Comparison of ENCODE assay signal across 1 cellular context in the genomic region with DNA sequence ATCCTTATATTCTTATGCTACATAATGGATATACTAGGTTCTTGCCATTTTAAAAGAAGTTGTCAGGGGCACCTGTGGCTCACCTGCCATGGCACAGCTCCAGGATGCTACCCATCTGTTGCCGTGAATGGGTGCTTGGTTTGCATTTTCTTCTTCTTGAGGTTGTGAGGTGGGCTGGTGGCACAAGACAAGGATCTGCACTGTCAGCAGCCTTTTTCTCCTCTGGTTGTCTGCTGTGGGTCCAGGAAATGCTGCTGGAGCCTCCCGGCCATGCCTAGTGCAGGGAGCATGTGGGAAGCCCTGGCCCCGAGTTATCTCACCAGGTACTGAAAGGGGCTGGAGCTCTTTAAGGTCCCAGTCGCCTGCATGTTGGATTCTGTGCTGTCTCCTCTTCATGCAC.
TF ChIP-seq lines count a peak whose summit lies in the region.

No MANE protein-coding gene starts in this region.

TF ChIP-seq in HepG2, 621 proteins besides CTCF, POLR2A, EP300 and RAD21:
- TF ChIP-seq, protein P1, sequence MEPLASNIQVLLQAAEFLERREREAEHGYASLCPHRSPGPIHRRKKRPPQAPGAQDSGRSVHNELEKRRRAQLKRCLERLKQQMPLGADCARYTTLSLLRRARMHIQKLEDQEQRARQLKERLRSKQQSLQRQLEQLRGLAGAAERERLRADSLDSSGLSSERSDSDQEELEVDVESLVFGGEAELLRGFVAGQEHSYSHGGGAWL (CRISPR knock-in tag; IDR thresholded peaks at IDR 0.05), result 0 out of 2 replicates have a peak, but pooled peaks have one; percentile 19
- TF ChIP-seq MAFK (conservative IDR thresholded peaks at IDR 0.05 in 1 of 2, IDR thresholded peaks at IDR 0.05 in 1 of 2; ENCODE audit: low read length in 2 of 2), result peak; percentile 67 to 71
- TF ChIP-seq MAFF (IDR thresholded peaks at IDR 0.05; ENCODE audit: low read depth, low read length), result peak; percentile 53; the same call in 1 of the 2 replicates
- TF ChIP-seq ASH2L (IDR thresholded peaks at IDR 0.05; ENCODE audit: insufficient read length, low read depth, low read length), result no peak
- TF ChIP-seq, protein P2, sequence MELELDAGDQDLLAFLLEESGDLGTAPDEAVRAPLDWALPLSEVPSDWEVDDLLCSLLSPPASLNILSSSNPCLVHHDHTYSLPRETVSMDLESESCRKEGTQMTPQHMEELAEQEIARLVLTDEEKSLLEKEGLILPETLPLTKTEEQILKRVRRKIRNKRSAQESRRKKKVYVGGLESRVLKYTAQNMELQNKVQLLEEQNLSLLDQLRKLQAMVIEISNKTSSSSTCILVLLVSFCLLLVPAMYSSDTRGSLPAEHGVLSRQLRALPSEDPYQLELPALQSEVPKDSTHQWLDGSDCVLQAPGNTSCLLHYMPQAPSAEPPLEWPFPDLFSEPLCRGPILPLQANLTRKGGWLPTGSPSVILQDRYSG (CRISPR knock-in tag; IDR thresholded peaks at IDR 0.05), result no peak
- TF ChIP-seq FUBP1 (CRISPR knock-in tag; IDR thresholded peaks at IDR 0.05; ENCODE audit: borderline replicate concordance), result no peak
- TF ChIP-seq, protein P3, sequence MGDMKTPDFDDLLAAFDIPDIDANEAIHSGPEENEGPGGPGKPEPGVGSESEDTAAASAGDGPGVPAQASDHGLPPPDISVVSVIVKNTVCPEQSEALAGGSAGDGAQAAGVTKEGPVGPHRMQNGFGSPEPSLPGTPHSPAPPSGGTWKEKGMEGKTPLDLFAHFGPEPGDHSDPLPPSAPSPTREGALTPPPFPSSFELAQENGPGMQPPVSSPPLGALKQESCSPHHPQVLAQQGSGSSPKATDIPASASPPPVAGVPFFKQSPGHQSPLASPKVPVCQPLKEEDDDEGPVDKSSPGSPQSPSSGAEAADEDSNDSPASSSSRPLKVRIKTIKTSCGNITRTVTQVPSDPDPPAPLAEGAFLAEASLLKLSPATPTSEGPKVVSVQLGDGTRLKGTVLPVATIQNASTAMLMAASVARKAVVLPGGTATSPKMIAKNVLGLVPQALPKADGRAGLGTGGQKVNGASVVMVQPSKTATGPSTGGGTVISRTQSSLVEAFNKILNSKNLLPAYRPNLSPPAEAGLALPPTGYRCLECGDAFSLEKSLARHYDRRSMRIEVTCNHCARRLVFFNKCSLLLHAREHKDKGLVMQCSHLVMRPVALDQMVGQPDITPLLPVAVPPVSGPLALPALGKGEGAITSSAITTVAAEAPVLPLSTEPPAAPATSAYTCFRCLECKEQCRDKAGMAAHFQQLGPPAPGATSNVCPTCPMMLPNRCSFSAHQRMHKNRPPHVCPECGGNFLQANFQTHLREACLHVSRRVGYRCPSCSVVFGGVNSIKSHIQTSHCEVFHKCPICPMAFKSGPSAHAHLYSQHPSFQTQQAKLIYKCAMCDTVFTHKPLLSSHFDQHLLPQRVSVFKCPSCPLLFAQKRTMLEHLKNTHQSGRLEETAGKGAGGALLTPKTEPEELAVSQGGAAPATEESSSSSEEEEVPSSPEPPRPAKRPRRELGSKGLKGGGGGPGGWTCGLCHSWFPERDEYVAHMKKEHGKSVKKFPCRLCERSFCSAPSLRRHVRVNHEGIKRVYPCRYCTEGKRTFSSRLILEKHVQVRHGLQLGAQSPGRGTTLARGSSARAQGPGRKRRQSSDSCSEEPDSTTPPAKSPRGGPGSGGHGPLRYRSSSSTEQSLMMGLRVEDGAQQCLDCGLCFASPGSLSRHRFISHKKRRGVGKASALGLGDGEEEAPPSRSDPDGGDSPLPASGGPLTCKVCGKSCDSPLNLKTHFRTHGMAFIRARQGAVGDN (CRISPR knock-in tag; IDR thresholded peaks at IDR 0.05), result peak; percentile 45
- TF ChIP-seq ZNF350 (CRISPR knock-in tag; IDR thresholded peaks at IDR 0.05; ENCODE audit: borderline replicate concordance, low read depth), result no peak
- TF ChIP-seq AGO2 (optimal IDR thresholded peaks at IDR 0.05; ENCODE audit: low read depth, low read length), result peak; percentile 44
